In the genomic region with DNA sequence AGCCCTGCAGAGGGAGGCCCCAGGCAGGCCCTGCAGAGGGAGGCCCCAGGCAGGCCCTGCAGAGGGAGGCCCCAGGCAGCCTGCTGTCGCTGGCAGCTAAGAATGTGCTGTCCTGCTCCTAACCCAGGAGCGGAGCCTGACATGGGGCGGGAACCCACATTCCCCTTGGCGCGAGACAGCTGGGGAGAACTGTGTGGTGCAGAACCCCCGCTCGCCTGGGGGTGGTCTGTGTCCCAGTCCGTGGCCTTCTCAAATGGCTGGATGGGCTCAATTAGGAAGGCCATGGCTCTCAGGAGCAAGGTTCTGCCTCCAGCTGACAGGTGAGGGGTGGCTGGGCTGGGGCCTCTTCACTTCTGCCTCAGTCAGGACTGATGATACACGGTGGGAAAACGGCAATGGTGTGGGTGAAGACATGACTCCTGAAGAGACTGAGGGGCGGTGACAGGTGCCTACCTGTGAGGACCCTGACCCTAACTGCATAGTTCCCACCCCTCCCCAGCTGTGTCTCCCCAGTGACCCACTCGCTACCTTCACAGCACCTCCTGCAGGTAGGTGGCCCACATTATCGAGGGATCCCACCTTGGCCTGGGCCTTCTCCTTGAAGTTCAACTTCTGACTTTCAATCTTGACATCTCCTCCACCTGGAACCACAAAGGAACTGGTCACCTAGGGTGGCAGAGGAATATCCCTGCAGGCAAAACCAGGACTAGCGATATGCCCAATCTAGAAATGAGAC, we compare ENCODE assay signal across 16 cellular contexts.
"Had no signal": no experiment of that assay in that cellular context is flagged by ENCODE, and none has a peak within 500 bp of the region (broad histone marks: within the 10 kb centered on the region; RNA-seq: fewer than 3 reads in every experiment).

No MANE protein-coding gene starts in this region.

- H3K27me3 Mint-ChIP-seq: activated CD8-positive, alpha-beta T cell treated with anti-CD3 and anti-CD28 coated beads for 36 hours; activated T-helper 17 cell treated with anti-CD3 and anti-CD28 coated beads, Interleukin-2, amount 50 U/mL, for 72 hours; dendritic cell treated with granulocyte-macrophage colony-stimulating factor and Interleukin-4, amounts not matched to agents 40 ng/mL and 50 ng/mL, for 4 days; effector memory CD8-positive, alpha-beta T cell had no signal

- H3K4me1 ChIP-seq: lower lobe of right lung, sigmoid colon had no signal

- H3K27ac ChIP-seq: lower lobe of right lung, sigmoid colon had no signal

- H3K4me1 Mint-ChIP-seq: activated T-helper 17 cell treated with anti-CD3 and anti-CD28 coated beads, Interleukin-2, amount 50 U/mL, for 72 hours had no signal

- DNase-seq: activated CD8-positive, alpha-beta T cell treated with anti-CD3 and anti-CD28 coated beads for 36 hours; activated naive CD4-positive, alpha-beta T cell treated with anti-CD3 and anti-CD28 coated beads for 36 hours; central memory CD4-positive, alpha-beta T cell; effector memory CD8-positive, alpha-beta T cell; hypothalamus; lower lobe of right lung; midbrain; nucleus accumbens; sigmoid colon; stimulated activated CD4-positive, alpha-beta T cell treated with anti-CD3 and anti-CD28 coated beads, Interleukin-12 subunit alpha, Interleukin-12 subunit beta, amount 100 ng/mL, for 4 hours; stimulated activated naive CD4-positive, alpha-beta T cell; substantia nigra; trophoblast cell had no signal

- H3K9me3 ChIP-seq: lower lobe of right lung, sigmoid colon had no signal

- ATAC-seq: activated CD8-positive, alpha-beta T cell treated with anti-CD3 and anti-CD28 coated beads for 36 hours; activated T-helper 17 cell treated with anti-CD3 and anti-CD28 coated beads, Interleukin-2, amount 50 U/mL, for 72 hours; effector memory CD8-positive, alpha-beta T cell; lower lobe of right lung had no signal

- H3K27ac Mint-ChIP-seq: activated CD8-positive, alpha-beta T cell treated with anti-CD3 and anti-CD28 coated beads for 36 hours; activated naive CD4-positive, alpha-beta T cell treated with anti-CD3 and anti-CD28 coated beads for 36 hours; activated T-helper 17 cell treated with anti-CD3 and anti-CD28 coated beads, Interleukin-2, amount 50 U/mL, for 72 hours; dendritic cell treated with granulocyte-macrophage colony-stimulating factor and Interleukin-4, amounts not matched to agents 40 ng/mL and 50 ng/mL, for 4 days; T-helper 2 cell treated with Interferon-gamma antibody and Interleukin-4, amounts not matched to agents 5 μg/mL and 100 μg/mL, for 36 hours had no signal

- H3K4me3 ChIP-seq: lower lobe of right lung, sigmoid colon had no signal

- H3K4me3 Mint-ChIP-seq: activated CD8-positive, alpha-beta T cell treated with anti-CD3 and anti-CD28 coated beads for 36 hours; activated naive CD4-positive, alpha-beta T cell treated with anti-CD3 and anti-CD28 coated beads for 36 hours; activated T-helper 17 cell treated with anti-CD3 and anti-CD28 coated beads, Interleukin-2, amount 50 U/mL, for 72 hours; dendritic cell treated with granulocyte-macrophage colony-stimulating factor and Interleukin-4, amounts not matched to agents 40 ng/mL and 50 ng/mL, for 4 days; effector memory CD8-positive, alpha-beta T cell; T-helper 2 cell treated with Interferon-gamma antibody and Interleukin-4, amounts not matched to agents 5 μg/mL and 100 μg/mL, for 36 hours had no signal

- H3K27me3 ChIP-seq: sigmoid colon had no signal
